36 cellular contexts compared by ENCODE assay signal in the genomic region with DNA sequence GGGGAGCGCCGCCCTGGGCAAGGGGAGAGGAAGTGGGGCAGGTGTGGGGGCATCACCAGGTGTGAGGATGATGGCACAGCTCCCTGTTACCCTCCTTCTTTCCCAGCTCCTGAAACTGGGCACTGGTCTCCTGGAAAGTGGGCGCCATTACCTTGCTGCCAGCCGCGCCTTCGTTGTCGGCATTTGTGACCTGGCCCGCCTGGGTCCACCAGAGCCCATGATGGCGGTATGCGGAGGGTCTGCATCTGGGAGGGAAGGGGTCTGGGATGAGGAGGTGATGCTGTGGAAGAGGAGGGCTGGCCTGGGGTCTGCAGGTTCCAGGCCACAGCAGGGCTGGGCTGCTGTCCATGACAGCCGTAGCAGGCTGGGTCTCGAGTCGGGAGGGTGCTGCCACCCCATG. TPM values are rescaled to one million over a fixed set of nuclear protein-coding genes. Genes with fewer than 3 reads are reported as not detected.
"Had no signal": no experiment of that assay in that cellular context is flagged by ENCODE, and none has a peak within 500 bp of the region (broad histone marks: within the 10 kb centered on the region; RNA-seq: fewer than 3 reads in every experiment).

No MANE protein-coding gene starts in this region.

- DNase-seq: activated CD4-positive, alpha-beta T cell treated with anti-CD3 and anti-CD28 coated beads, Interleukin-2, amount 50 U/mL, for 1 hour; activated CD4-positive, CD25-positive, alpha-beta regulatory T cell treated with anti-CD3 and anti-CD28 coated beads, Interleukin-2, amount 50 U/mL, for 72 hours; activated CD8-positive, alpha-beta memory T cell treated with anti-CD3 and anti-CD28 coated beads, Interleukin-2, amount 50 U/mL, for 4 hours; activated naive CD8-positive, alpha-beta T cell treated with anti-CD3 and anti-CD28 coated beads, Interleukin-2, amount 50 U/mL, for 24 hours; activated T-cell treated with anti-CD3 and anti-CD28 coated beads, Interleukin-2, amount 50 U/mL, for 4 hours; amygdala; caudate nucleus; cortex of kidney; hippocampal formation; immature natural killer cell; kidney; left colon; mammary epithelial cell; naive B cell; nucleus accumbens; pancreas; retina; stimulated activated CD4-positive, alpha-beta T cell treated with anti-CD3 and anti-CD28 coated beads, Interleukin-12 subunit alpha, Interleukin-12 subunit beta, amount 100 ng/mL, for 4 hours; stimulated activated CD4-positive, alpha-beta T cell treated with anti-CD3 and anti-CD28 coated beads, Interleukin-4, amount 100 ng/mL, for 1 hour; T-helper 17 cell; T1000; WERI-Rb-1 had no signal

- H3K36me3 ChIP-seq: gastroesophageal sphincter, pancreas, prostate gland, tibial nerve, WERI-Rb-1 had no signal

- H3K27ac ChIP-seq: gastroesophageal sphincter, pancreas, prostate gland, skin epidermis, tibial nerve, WERI-Rb-1 had no signal

- H3K4me1 ChIP-seq: gastroesophageal sphincter, pancreas, prostate gland had no signal

- ATAC-seq: activated naive CD8-positive, alpha-beta T cell treated with anti-CD3 and anti-CD28 coated beads, Interleukin-2, amount 50 U/mL, for 24 hours; activated T-cell treated with anti-CD3 and anti-CD28 coated beads, Interleukin-2, amount 50 U/mL, for 4 hours; gastroesophageal sphincter; left colon; pancreas; sciatic nerve; T-helper 17 cell had no signal

- H3K27ac Mint-ChIP-seq: activated naive CD8-positive, alpha-beta T cell treated with anti-CD3 and anti-CD28 coated beads, Interleukin-2, amount 50 U/mL, for 24 hours; activated T-helper 2 cell treated with anti-CD3 and anti-CD28 coated beads, Interferon-gamma antibody, Interleukin-2, Interleukin-4, amounts not matched to agents 10 μg/mL and 5 μg/mL and 100 μg/mL, durations not matched to agents 14 hours and 24 hours and 36 hours; mesothelial cell of epicardium; T-helper 17 cell had no signal

- H3K4me3 Mint-ChIP-seq: activated naive CD8-positive, alpha-beta T cell treated with anti-CD3 and anti-CD28 coated beads, Interleukin-2, amount 50 U/mL, for 24 hours; activated T-cell treated with anti-CD3 and anti-CD28 coated beads, Interleukin-2, amount 50 U/mL, for 4 hours; immature natural killer cell; mesothelial cell of epicardium; T-helper 17 cell had no signal

- H3K27me3 Mint-ChIP-seq: activated naive CD8-positive, alpha-beta T cell treated with anti-CD3 and anti-CD28 coated beads, Interleukin-2, amount 50 U/mL, for 24 hours; naive B cell; T-helper 17 cell had no signal

- H3K4me3 ChIP-seq: gastroesophageal sphincter, pancreas, prostate gland, skin epidermis, tibial nerve had no signal

- H3K9me3 ChIP-seq: gastroesophageal sphincter, pancreas, prostate gland, tibial nerve had no signal

- H3K36me3 Mint-ChIP-seq: mesothelial cell of epicardium had no signal

- H3K9me3 Mint-ChIP-seq: activated naive CD8-positive, alpha-beta T cell treated with anti-CD3 and anti-CD28 coated beads, Interleukin-2, amount 50 U/mL, for 24 hours; activated T-cell treated with anti-CD3 and anti-CD28 coated beads, Interleukin-2, amount 50 U/mL, for 4 hours; activated T-helper 2 cell treated with anti-CD3 and anti-CD28 coated beads, Interferon-gamma antibody, Interleukin-2, Interleukin-4, amounts not matched to agents 10 μg/mL and 5 μg/mL and 100 μg/mL, durations not matched to agents 14 hours and 24 hours and 36 hours; immature natural killer cell; mesothelial cell of epicardium; naive B cell had no signal

- H3K27me3 ChIP-seq: pancreas had no signal

- H3K4me1 Mint-ChIP-seq: mesothelial cell of epicardium had no signal

RNA-seq across cellular contexts. Expression of a gene that starts 5.5 kb away (rescaled TPM):
- total RNA-seq: endothelial cell of umbilical vein had no signal

RNA-seq across cellular contexts. Expression of a gene that starts 13.1 kb away (rescaled TPM):
- total RNA-seq: activated T-cell treated with anti-CD3 and anti-CD28 coated beads, Interleukin-2, amount 50 U/mL, for 4 hours; activated T-helper 2 cell treated with anti-CD3 and anti-CD28 coated beads, Interferon-gamma antibody, Interleukin-2, Interleukin-4, amounts not matched to agents 10 μg/mL and 5 μg/mL and 100 μg/mL, durations not matched to agents 14 hours and 24 hours and 36 hours; chondrocyte; endothelial cell of umbilical vein; fibroblast of lung; fibroblast of villous mesenchyme; gastroesophageal sphincter; kidney; left colon; liver; mammary epithelial cell; pancreas; prostate gland; sciatic nerve; T-helper 17 cell; tibial nerve; urinary bladder had no signal
- polyA plus RNA-seq: endothelial cell of umbilical vein, fibroblast of lung, immature natural killer cell, liver, mammary epithelial cell, neural cell, pancreas, urinary bladder had no signal
